ENCODE assay signal across 9 cellular contexts in genomic region chr7:136687693-136688322, GRCh38.
DNase-seq lines count a peak whose midpoint lies in the region; ATAC-seq and TF ChIP-seq lines count a peak whose summit lies in the region.
"Had no signal": no experiment of that assay in that cellular context is flagged by ENCODE, and none has a peak within 500 bp of the region (broad histone marks: within the 10 kb centered on the region; RNA-seq: fewer than 3 reads in every experiment).

No MANE protein-coding gene starts in this region.

- no TSS peak for BruUV-seq in Caco-2 (replicated peaks; lab: Mats Ljungman, UMichigan)

- peak; percentile 49 for ATAC-seq in GM21576 (IDR thresholded peaks at IDR 0.05; ENCODE audit: unreplicated experiment)

- H3K9me3 ChIP-seq in Caco-2 (no peaks in the 10 kb centered on the region), esophagus muscularis mucosa (no peaks in the 10 kb centered on the region), transverse colon (no peaks in the 10 kb centered on the region)

- TF ChIP-seq POLR2A in esophagus muscularis mucosa (IDR thresholded peaks at IDR 0.05; ENCODE audit: low read depth) = no peak
- no peak for TF ChIP-seq POLR2A in transverse colon (IDR thresholded peaks at IDR 0.05)

- TF ChIP-seq CTCF in Caco-2 (IDR thresholded peaks at IDR 0.05; ENCODE audit: insufficient read depth in 1 of 2, low read depth in 1 of 2, low read length in 1 of 2, severe bottlenecking in 1 of 2, unreplicated experiment in 1 of 2) = peak; percentile 42 to 50
- TF ChIP-seq CTCF in esophagus muscularis mucosa (IDR thresholded peaks at IDR 0.05) = peak in 2 of 3 experiments; percentile 30 to 45
- peak in 4 of 5 experiments; percentile 22 to 38 (median 32) for TF ChIP-seq CTCF in transverse colon (IDR thresholded peaks at IDR 0.05)

- no peaks in the 10 kb centered on the region for H3K4me1 ChIP-seq in Caco-2
- H3K4me1 ChIP-seq in esophagus muscularis mucosa = peaks cover 0 to 8% (median 0%) of the 10 kb centered on the region in 4 donors
- H3K4me1 ChIP-seq in transverse colon = no peaks in the 10 kb centered on the region

- WGBS in esophagus muscularis mucosa = 77% methylated on average over 2 of the region's 2 CpGs
- 43 to 62% methylated on average over 2 of the region's 2 CpGs for WGBS in transverse colon (ENCODE audit: low coverage in 1 of 2), 2 donors

- H3K27me3 ChIP-seq in Caco-2 (replicated peaks; ENCODE audit: control insufficient read depth, insufficient read depth, low read length) (no peaks in the 10 kb centered on the region), esophagus muscularis mucosa (no peaks in the 10 kb centered on the region), transverse colon (no peaks in the 10 kb centered on the region)

- POLR2A ChIA-PET in Caco-2 (lab: Charles Lee) = no interaction called here

- H3K4me3 ChIP-seq in Caco-2 (ENCODE audit: low read depth, low read length) (no peak overlapping the region), esophagus muscularis mucosa (no peak overlapping the region), transverse colon (no peak overlapping the region)
- H3K4me3 ChIP-seq: lung had no signal

- DNase-seq in Caco-2 (peak in 1 of 2 experiments; percentile 37), NCI-H82 treated with DMSO at 0.1 percent for 48 hours (lab: John Stamatoyannopoulos, UW; ENCODE audit: unreplicated experiment) (peak; percentile 17), esophagus muscularis mucosa (ENCODE audit: extremely low spot score) (no peak), transverse colon (no peak), NCI-H2196 (lab: John Stamatoyannopoulos, UW; ENCODE audit: unreplicated experiment) (no peak)
- no peak for DNase-seq in activated CD8-positive, alpha-beta memory T cell treated with anti-CD3 and anti-CD28 coated beads, Interleukin-2, amount 50 U/mL, for 4 hours
- no peak for DNase-seq in activated CD4-positive, CD25-positive, alpha-beta regulatory T cell (lab: John Stamatoyannopoulos, UW)

- CTCF ChIA-PET in Caco-2 (lab: Charles Lee) = no interaction called here

- TF ChIP-seq EP300 in esophagus muscularis mucosa (IDR thresholded peaks at IDR 0.05) (no peak), transverse colon (IDR thresholded peaks at IDR 0.05; ENCODE audit: low read depth) (no peak)

- in situ Hi-C loops in transverse colon (cut with MboI; ENCODE audit: low pct_ligation_motif_present in 1 of 4, low pct_unique_long_range_greater_than_20kb in 1 of 4, low sequenced_read_pairs in 3 of 4) = no loop called here

- peaks cover 10% of the 10 kb centered on the region for H3K9me3 Mint-ChIP-seq in Caco-2 (ENCODE audit: unreplicated experiment)

- H3K4me1 Mint-ChIP-seq in Caco-2 (ENCODE audit: low read depth, unreplicated experiment) = no peaks in the 10 kb centered on the region

- no peak overlapping the region for H3K4me3 Mint-ChIP-seq in Caco-2 (ENCODE audit: unreplicated experiment)

- H3K27ac ChIP-seq in esophagus muscularis mucosa (replicated peaks in 1 of 4) (no peak overlapping the region), transverse colon (no peak overlapping the region)

- intact Hi-C loops in Caco-2 (cut with micrococcal nuclease; ENCODE audit: unreplicated experiment) = loop anchor here (2.0 kb wide), 1 partner anchor 281 kb away; no protein-coding TSS in a partner anchor
- intact Hi-C loops in esophagus muscularis mucosa (cut with DNase I) = no loop called here
- intact Hi-C loops in transverse colon (cut with DNase I; ENCODE audit: low total_unique reads) = no loop called here

- no peaks in the 10 kb centered on the region for H3K36me3 Mint-ChIP-seq in Caco-2 (ENCODE audit: insufficient read depth, unreplicated experiment)

- H3K27me3 Mint-ChIP-seq in Caco-2 (ENCODE audit: insufficient read depth, unreplicated experiment) = peaks cover 3% of the 10 kb centered on the region

- no peaks in the 10 kb centered on the region for H3K36me3 ChIP-seq in Caco-2 (ENCODE audit: control insufficient read depth, insufficient read depth, low read length)
- H3K36me3 ChIP-seq in esophagus muscularis mucosa = no peaks in the 10 kb centered on the region
- no peaks in the 10 kb centered on the region for H3K36me3 ChIP-seq in transverse colon

- no peak overlapping the region for H3K27ac Mint-ChIP-seq in Caco-2 (ENCODE audit: unreplicated experiment)
